Comparison of ENCODE assay signal across 17 cellular contexts in genomic region chr2:164780611-164781167, GRCh38.
DNase-seq lines count a peak whose midpoint lies in the region; TF ChIP-seq lines count a peak whose summit lies in the region.
"Had no signal": no experiment of that assay in that cellular context is flagged by ENCODE, and none has a peak within 500 bp of the region (broad histone marks: within the 10 kb centered on the region; RNA-seq: fewer than 3 reads in every experiment).

No MANE protein-coding gene starts in this region.

- no peaks in the 10 kb centered on the region for H3K9me3 Mint-ChIP-seq in activated naive CD4-positive, alpha-beta T cell treated with anti-CD3 and anti-CD28 coated beads for 36 hours
- H3K9me3 Mint-ChIP-seq: CD4-positive, alpha-beta T cell had no signal

- H3K9me3 ChIP-seq in esophagus muscularis mucosa (no peaks in the 10 kb centered on the region), mesodermal cell (ENCODE audit: control insufficient read depth, low read length) (no peaks in the 10 kb centered on the region), tibial artery (no peaks in the 10 kb centered on the region), prostate gland (no peaks in the 10 kb centered on the region)
- H3K9me3 ChIP-seq: MG63 had no signal

- H3K4me1 ChIP-seq in esophagus muscularis mucosa (peaks cover 57 to 75% (median 68%) of the 10 kb centered on the region in 4 donors), mesodermal cell (ENCODE audit: control insufficient read depth, insufficient read depth, low read length, poor library complexity, severe bottlenecking) (peaks cover 15% of the 10 kb centered on the region), tibial artery (peaks cover 0 to 79% (median 39%) of the 10 kb centered on the region in 4 donors), prostate gland (replicated peaks) (no peaks in the 10 kb centered on the region)

- intact Hi-C loops in esophagus muscularis mucosa (cut with DNase I) = loop anchor here (10.0 kb wide), 1 partner anchor 54 kb away; no protein-coding TSS in a partner anchor
- intact Hi-C loops in tibial artery (cut with DNase I; ENCODE audit: low total_unique reads) = loop anchor here (10.0 kb wide), 1 partner anchor 64 kb away; the partner anchor contains the start of gene COBLL1
- intact Hi-C loops in activated naive CD4-positive, alpha-beta T cell treated with anti-CD3 and anti-CD28 coated beads for 36 hours (cut with micrococcal nuclease) = no loop called here
- intact Hi-C loops in prostate gland (cut with DNase I) = no loop called here

- H3K4me1 Mint-ChIP-seq in activated naive CD4-positive, alpha-beta T cell treated with anti-CD3 and anti-CD28 coated beads for 36 hours (ENCODE audit: low read depth) = peaks cover 3% of the 10 kb centered on the region

- TF ChIP-seq CTCF in esophagus muscularis mucosa (IDR thresholded peaks at IDR 0.05) = no peak
- TF ChIP-seq CTCF in tibial artery (IDR thresholded peaks at IDR 0.05) = no peak
- TF ChIP-seq CTCF in prostate gland (IDR thresholded peaks at IDR 0.05) = no peak

- TF ChIP-seq EP300 in esophagus muscularis mucosa (IDR thresholded peaks at IDR 0.05) = no peak

- no peaks in the 10 kb centered on the region for H3K36me3 ChIP-seq in esophagus muscularis mucosa
- H3K36me3 ChIP-seq in mesodermal cell (ENCODE audit: control insufficient read depth, insufficient read depth, low read length) = no peaks in the 10 kb centered on the region
- H3K36me3 ChIP-seq in tibial artery = no peaks in the 10 kb centered on the region
- no peaks in the 10 kb centered on the region for H3K36me3 ChIP-seq in prostate gland
- H3K36me3 ChIP-seq: MG63 had no signal

- DNase-seq in esophagus muscularis mucosa (ENCODE audit: extremely low spot score) (no peak), tibial artery (no peak), DMS153 treated with DMSO at 0.1 percent for 48 hours (lab: John Stamatoyannopoulos, UW; ENCODE audit: unreplicated experiment) (no peak), prostate gland (ENCODE audit: low spot score) (no peak)
- no peak for DNase-seq in activated naive CD4-positive, alpha-beta T cell treated with anti-CD3 and anti-CD28 coated beads for 36 hours
- DNase-seq: CD4-positive, alpha-beta T cell; DMS79 treated with DMSO at 0.1 percent for 48 hours; H7; MG63; NCI-H1092 treated with DMSO at 0.1 percent for 48 hours; NCI-H1694 treated with DMSO at 0.1 percent for 48 hours; NCI-H345; NCI-H526 treated with DMSO at 0.1 percent for 48 hours; PC-9 had no signal

- H3K27ac Mint-ChIP-seq in activated naive CD4-positive, alpha-beta T cell treated with anti-CD3 and anti-CD28 coated beads for 36 hours = no peak overlapping the region
- H3K27ac Mint-ChIP-seq: B cell; CD4-positive, alpha-beta T cell had no signal

- CTCF ChIA-PET in activated naive CD4-positive, alpha-beta T cell treated with anti-CD3 and anti-CD28 coated beads for 36 hours (lab: Charles Lee) = no interaction called here

- TF ChIP-seq POLR2A in esophagus muscularis mucosa (IDR thresholded peaks at IDR 0.05; ENCODE audit: low read depth) = no peak
- no peak for TF ChIP-seq POLR2A in prostate gland (IDR thresholded peaks at IDR 0.05)

- H3K27me3 Mint-ChIP-seq in activated naive CD4-positive, alpha-beta T cell treated with anti-CD3 and anti-CD28 coated beads for 36 hours (ENCODE audit: low read depth) = peaks cover 2% of the 10 kb centered on the region
- H3K27me3 Mint-ChIP-seq: B cell; CD4-positive, alpha-beta T cell had no signal

- 77% methylated on average over 9 of the region's 9 CpGs for WGBS in esophagus muscularis mucosa
- 61 to 75% methylated on average over 2 to 5 of the region's 9 CpGs for WGBS in mesodermal cell (ENCODE audit: insufficient coverage in 2 of 2), 2 experiments
- WGBS in prostate gland = 81% methylated on average over 9 of the region's 9 CpGs

- H3K4me3 ChIP-seq in esophagus muscularis mucosa (no peak overlapping the region), mesodermal cell (ENCODE audit: extremely low read depth, insufficient read depth, low read length, poor library complexity, severe bottlenecking) (no peak overlapping the region), tibial artery (peak overlapping the region in 1 of 2 donors; percentile 10), prostate gland (no peak overlapping the region)
- H3K4me3 ChIP-seq: MG63, PC-9 had no signal

- H3K36me3 Mint-ChIP-seq in activated naive CD4-positive, alpha-beta T cell treated with anti-CD3 and anti-CD28 coated beads for 36 hours (ENCODE audit: low read depth) = no peaks in the 10 kb centered on the region

- H3K27me3 ChIP-seq in esophagus muscularis mucosa (no peaks in the 10 kb centered on the region), tibial artery (no peaks in the 10 kb centered on the region), prostate gland (replicated peaks; ENCODE audit: insufficient read depth) (no peaks in the 10 kb centered on the region)
- H3K27me3 ChIP-seq: MG63 had no signal

- H3K27ac ChIP-seq in cingulate gyrus (ENCODE audit: low read depth, low read length) (peak overlapping the region; percentile 5), esophagus muscularis mucosa (replicated peaks in 1 of 4) (peak overlapping the region; percentile 11 to 90 (median 58)), mesodermal cell (ENCODE audit: low read depth, low read length, severe bottlenecking) (peak overlapping the region; percentile 39), tibial artery (peak overlapping the region; percentile 76 to 81), prostate gland (no peak overlapping the region)
- H3K27ac ChIP-seq: PC-9 had no signal

- no peak overlapping the region for H3K4me3 Mint-ChIP-seq in activated naive CD4-positive, alpha-beta T cell treated with anti-CD3 and anti-CD28 coated beads for 36 hours
- H3K4me3 Mint-ChIP-seq: B cell; CD4-positive, alpha-beta T cell had no signal

Comparison
In these comparisons a context has a peak if more than half of its experiments do, and no peak if none do; other contexts are left out.
1. H3K27ac ChIP-seq: peak in cingulate gyrus (single experiment), esophagus muscularis mucosa (4 of 4), mesodermal cell (single experiment) and tibial artery (2 of 2); none in prostate gland (0 of 2).
2. intact Hi-C loops: an anchor here in esophagus muscularis mucosa (10.0 kb wide) and tibial artery (10.0 kb wide); none called in activated naive CD4-positive, alpha-beta T cell treated with anti-CD3 and anti-CD28 coated beads for 36 hours and prostate gland.